20 cellular contexts compared by ENCODE assay signal in genomic region chr10:46266506-46266985, GRCh38. TPM values are rescaled to one million over a fixed set of nuclear protein-coding genes. Genes with fewer than 3 reads are reported as not detected.
A peak's percentile ranks its signal among the peaks of the same experiment; 100 is the strongest.
DNase-seq lines count a peak whose midpoint lies in the region; ATAC-seq and TF ChIP-seq lines count a peak whose summit lies in the region.
"Had no signal": no experiment of that assay in that cellular context is flagged by ENCODE, and none has a peak within 500 bp of the region (broad histone marks: within the 10 kb centered on the region; RNA-seq: fewer than 3 reads in every experiment).

No MANE protein-coding gene starts in this region.

- H3K4me1 Mint-ChIP-seq in T-helper 2 cell treated with Interferon-gamma antibody and Interleukin-4, amounts not matched to agents 5 μg/mL and 100 μg/mL, for 36 hours (ENCODE audit: low read depth): peaks cover 15% of the 10 kb centered on the region
- peaks cover 49% of the 10 kb centered on the region for H3K4me1 Mint-ChIP-seq in CD8-positive, alpha-beta T cell (ENCODE audit: low read depth)
- peaks cover 40% of the 10 kb centered on the region for H3K4me1 Mint-ChIP-seq in activated CD8-positive, alpha-beta T cell treated with anti-CD3 and anti-CD28 coated beads, Interleukin-2, amount 10 ng/mL, durations not matched to agents 7 days and 5 days (ENCODE audit: low read depth)
- H3K4me1 Mint-ChIP-seq in osteocyte (ENCODE audit: unreplicated experiment): no peaks in the 10 kb centered on the region

- peaks cover 6% of the 10 kb centered on the region for H3K36me3 ChIP-seq in CD8-positive, alpha-beta T cell (ENCODE audit: insufficient read depth, low read length)
- H3K36me3 ChIP-seq: brain microvascular endothelial cell, thoracic aorta had no signal

- H3K27ac Mint-ChIP-seq in T-helper 2 cell treated with Interferon-gamma antibody and Interleukin-4, amounts not matched to agents 5 μg/mL and 100 μg/mL, for 36 hours: no peak overlapping the region
- peak overlapping the region; percentile 86 for H3K27ac Mint-ChIP-seq in CD8-positive, alpha-beta T cell
- H3K27ac Mint-ChIP-seq in activated CD8-positive, alpha-beta T cell treated with anti-CD3 and anti-CD28 coated beads, Interleukin-2, amount 10 ng/mL, durations not matched to agents 7 days and 5 days: peak overlapping the region; percentile 55
- H3K27ac Mint-ChIP-seq in osteocyte (ENCODE audit: unreplicated experiment): no peak overlapping the region
- H3K27ac Mint-ChIP-seq: mesothelial cell of epicardium; stimulated activated effector memory CD8-positive, alpha-beta T cell treated with anti-CD3 and anti-CD28 coated beads, Interleukin-12 subunit alpha, Interleukin-12 subunit beta, amount 100 ng/mL, for 72 hours had no signal

- H3K4me3 ChIP-seq in CD8-positive, alpha-beta T cell (ENCODE audit: low read depth, low read length): peak overlapping the region; percentile 76
- H3K4me3 ChIP-seq: dorsolateral prefrontal cortex, thoracic aorta had no signal

- H3K27me3 ChIP-seq in CD8-positive, alpha-beta T cell (ENCODE audit: insufficient read depth, low read length): no peaks in the 10 kb centered on the region
- H3K27me3 ChIP-seq: brain microvascular endothelial cell, dorsolateral prefrontal cortex had no signal

- H3K27ac ChIP-seq in CD8-positive, alpha-beta T cell (ENCODE audit: low read depth, low read length): no peak overlapping the region
- H3K27ac ChIP-seq: brain microvascular endothelial cell, dorsolateral prefrontal cortex, thoracic aorta had no signal

- peaks cover 5% of the 10 kb centered on the region for H3K36me3 Mint-ChIP-seq in T-helper 2 cell treated with Interferon-gamma antibody and Interleukin-4, amounts not matched to agents 5 μg/mL and 100 μg/mL, for 36 hours (ENCODE audit: low read depth)
- peaks cover 33% of the 10 kb centered on the region for H3K36me3 Mint-ChIP-seq in CD8-positive, alpha-beta T cell
- peaks cover 31% of the 10 kb centered on the region for H3K36me3 Mint-ChIP-seq in activated CD8-positive, alpha-beta T cell treated with anti-CD3 and anti-CD28 coated beads, Interleukin-2, amount 10 ng/mL, durations not matched to agents 7 days and 5 days (ENCODE audit: low read depth)
- H3K36me3 Mint-ChIP-seq in osteocyte (ENCODE audit: unreplicated experiment): no peaks in the 10 kb centered on the region
- H3K36me3 Mint-ChIP-seq: mesothelial cell of epicardium; stimulated activated effector memory CD8-positive, alpha-beta T cell treated with anti-CD3 and anti-CD28 coated beads, Interleukin-12 subunit alpha, Interleukin-12 subunit beta, amount 100 ng/mL, for 72 hours had no signal

- H3K9me3 Mint-ChIP-seq in T-helper 2 cell treated with Interferon-gamma antibody and Interleukin-4, amounts not matched to agents 5 μg/mL and 100 μg/mL, for 36 hours: no peaks in the 10 kb centered on the region
- no peaks in the 10 kb centered on the region for H3K9me3 Mint-ChIP-seq in CD8-positive, alpha-beta T cell
- no peaks in the 10 kb centered on the region for H3K9me3 Mint-ChIP-seq in activated CD8-positive, alpha-beta T cell treated with anti-CD3 and anti-CD28 coated beads, Interleukin-2, amount 10 ng/mL, durations not matched to agents 7 days and 5 days (ENCODE audit: insufficient read depth)
- H3K9me3 Mint-ChIP-seq in osteocyte (ENCODE audit: unreplicated experiment): no peaks in the 10 kb centered on the region
- H3K9me3 Mint-ChIP-seq: mesothelial cell of epicardium; stimulated activated effector memory CD8-positive, alpha-beta T cell treated with anti-CD3 and anti-CD28 coated beads, Interleukin-12 subunit alpha, Interleukin-12 subunit beta, amount 100 ng/mL, for 72 hours had no signal

- no peak for TF ChIP-seq CTCF in CD8-positive, alpha-beta T cell (IDR thresholded peaks at IDR 0.05)
- no peak for TF ChIP-seq CTCF in osteocyte (IDR thresholded peaks at IDR 0.05)

- ATAC-seq in CD8-positive, alpha-beta T cell: no peak
- no peak for ATAC-seq in activated CD8-positive, alpha-beta T cell treated with anti-CD3 and anti-CD28 coated beads, Interleukin-2, amount 10 ng/mL, durations not matched to agents 7 days and 5 days
- ATAC-seq in GM18519 (IDR thresholded peaks at IDR 0.05; ENCODE audit: low FRiP score, unreplicated experiment): no peak
- ATAC-seq in GM21528 (IDR thresholded peaks at IDR 0.05; ENCODE audit: low FRiP score, unreplicated experiment): no peak
- ATAC-seq: stimulated activated effector memory CD8-positive, alpha-beta T cell treated with anti-CD3 and anti-CD28 coated beads, Interleukin-12 subunit alpha, Interleukin-12 subunit beta, amount 100 ng/mL, for 72 hours had no signal

- no peak for DNase-seq in T-helper 2 cell treated with Interferon-gamma antibody and Interleukin-4, amounts not matched to agents 5 μg/mL and 100 μg/mL, for 36 hours (ENCODE audit: low spot score)
- DNase-seq in T-helper 2 cell (no peak), osteocyte (ENCODE audit: extremely low spot score, unreplicated experiment) (peak; percentile 77), EL (no peak)
- DNase-seq in CD8-positive, alpha-beta T cell: peak in 1 of 7 experiments; percentile 48
- DNase-seq in activated CD8-positive, alpha-beta T cell treated with anti-CD3 and anti-CD28 coated beads, Interleukin-2, amount 10 ng/mL, durations not matched to agents 7 days and 5 days: peak; percentile 18
- DNase-seq: brain microvascular endothelial cell; dorsolateral prefrontal cortex; NCI-H2081; SHP77; stimulated activated CD4-positive, alpha-beta T cell treated with anti-CD3 and anti-CD28 coated beads, Interleukin-12 subunit alpha, Interleukin-12 subunit beta, amount 100 ng/mL, for 4 hours had no signal

- POLR2A ChIA-PET in CD8-positive, alpha-beta T cell (lab: Charles Lee): interaction anchor here (1.0 kb wide), 1 partner anchor 13 kb away, joined by 3 read pairs; no protein-coding TSS in a partner anchor
- POLR2A ChIA-PET in activated CD8-positive, alpha-beta T cell treated with anti-CD3 and anti-CD28 coated beads, Interleukin-2, amount 10 ng/mL, durations not matched to agents 7 days and 5 days (lab: Charles Lee): interaction anchor here (0.6 kb wide), 1 partner anchor 24 kb away, joined by 3 read pairs; no protein-coding TSS in a partner anchor

- peak overlapping the region; percentile 18 for H3K4me3 Mint-ChIP-seq in T-helper 2 cell treated with Interferon-gamma antibody and Interleukin-4, amounts not matched to agents 5 μg/mL and 100 μg/mL, for 36 hours
- peak overlapping the region; percentile 53 for H3K4me3 Mint-ChIP-seq in CD8-positive, alpha-beta T cell
- no peak overlapping the region for H3K4me3 Mint-ChIP-seq in activated CD8-positive, alpha-beta T cell treated with anti-CD3 and anti-CD28 coated beads, Interleukin-2, amount 10 ng/mL, durations not matched to agents 7 days and 5 days
- H3K4me3 Mint-ChIP-seq in osteocyte (ENCODE audit: unreplicated experiment): no peak overlapping the region
- H3K4me3 Mint-ChIP-seq: activated naive CD8-positive, alpha-beta T cell; mesothelial cell of epicardium; stimulated activated effector memory CD8-positive, alpha-beta T cell treated with anti-CD3 and anti-CD28 coated beads, Interleukin-12 subunit alpha, Interleukin-12 subunit beta, amount 100 ng/mL, for 72 hours had no signal

- H3K9me3 ChIP-seq in CD8-positive, alpha-beta T cell (ENCODE audit: low read length): no peaks in the 10 kb centered on the region
- H3K9me3 ChIP-seq: thoracic aorta had no signal

- H3K4me1 ChIP-seq in CD8-positive, alpha-beta T cell (ENCODE audit: insufficient read depth, low read length): peaks cover 42% of the 10 kb centered on the region

- CTCF ChIA-PET in CD8-positive, alpha-beta T cell (lab: Charles Lee): interaction anchor here (1.1 kb wide), 1 partner anchor 10 kb away, joined by 5 read pairs; no protein-coding TSS in a partner anchor
- CTCF ChIA-PET in activated CD8-positive, alpha-beta T cell treated with anti-CD3 and anti-CD28 coated beads, Interleukin-2, amount 10 ng/mL, durations not matched to agents 7 days and 5 days (lab: Charles Lee): interaction anchor here (1.8 kb wide), 1 partner anchor 10 kb away, joined by 11 read pairs; no protein-coding TSS in a partner anchor

- intact Hi-C loops in CD8-positive, alpha-beta T cell (cut with DNase I, micrococcal nuclease): no loop called here

- H3K27me3 Mint-ChIP-seq in T-helper 2 cell treated with Interferon-gamma antibody and Interleukin-4, amounts not matched to agents 5 μg/mL and 100 μg/mL, for 36 hours (ENCODE audit: low read depth): no peaks in the 10 kb centered on the region
- H3K27me3 Mint-ChIP-seq in CD8-positive, alpha-beta T cell (ENCODE audit: low read depth): no peaks in the 10 kb centered on the region
- no peaks in the 10 kb centered on the region for H3K27me3 Mint-ChIP-seq in activated CD8-positive, alpha-beta T cell treated with anti-CD3 and anti-CD28 coated beads, Interleukin-2, amount 10 ng/mL, durations not matched to agents 7 days and 5 days (ENCODE audit: low read depth)
- H3K27me3 Mint-ChIP-seq in osteocyte (ENCODE audit: unreplicated experiment): peaks cover 6% of the 10 kb centered on the region
- H3K27me3 Mint-ChIP-seq: activated naive CD8-positive, alpha-beta T cell had no signal

RNA-seq across cellular contexts. Expression of gene ANTXRL, which starts 20.3 kb away (rescaled TPM):
- total RNA-seq in CD8-positive, alpha-beta T cell: not detected
- total RNA-seq in activated CD8-positive, alpha-beta T cell treated with anti-CD3 and anti-CD28 coated beads, Interleukin-2, amount 10 ng/mL, durations not matched to agents 7 days and 5 days: not detected
- not detected in 2 replicates for total RNA-seq in osteocyte
- total RNA-seq: Daoy, epithelial cell of proximal tubule, frontal cortex, mesothelial cell of epicardium, thoracic aorta had no signal

Comparison
In these comparisons a context has a peak if more than half of its experiments do, and no peak if none do; other contexts are left out.
1. DNase-seq: peak in activated CD8-positive, alpha-beta T cell treated with anti-CD3 and anti-CD28 coated beads, Interleukin-2, amount 10 ng/mL, durations not matched to agents 7 days and 5 days (single experiment) and osteocyte (single experiment); none in T-helper 2 cell treated with Interferon-gamma antibody and Interleukin-4, amounts not matched to agents 5 μg/mL and 100 μg/mL, for 36 hours (single experiment), T-helper 2 cell (0 of 5) and EL (single experiment).
2. H3K27ac Mint-ChIP-seq: peak in CD8-positive, alpha-beta T cell (single experiment) and activated CD8-positive, alpha-beta T cell treated with anti-CD3 and anti-CD28 coated beads, Interleukin-2, amount 10 ng/mL, durations not matched to agents 7 days and 5 days (single experiment); none in T-helper 2 cell treated with Interferon-gamma antibody and Interleukin-4, amounts not matched to agents 5 μg/mL and 100 μg/mL, for 36 hours (single experiment) and osteocyte (single experiment).
3. H3K4me3 Mint-ChIP-seq: peak in T-helper 2 cell treated with Interferon-gamma antibody and Interleukin-4, amounts not matched to agents 5 μg/mL and 100 μg/mL, for 36 hours (single experiment) and CD8-positive, alpha-beta T cell (single experiment); none in activated CD8-positive, alpha-beta T cell treated with anti-CD3 and anti-CD28 coated beads, Interleukin-2, amount 10 ng/mL, durations not matched to agents 7 days and 5 days (single experiment) and osteocyte (single experiment).